In genomic region chr3:65810277-65810676, GRCh38 we compare ENCODE assay signal across 29 cellular contexts.
"Had no signal": no experiment of that assay in that cellular context is flagged by ENCODE, and none has a peak within 500 bp of the region (broad histone marks: within the 10 kb centered on the region; RNA-seq: fewer than 3 reads in every experiment).

No MANE protein-coding gene starts in this region.

- H3K36me3 Mint-ChIP-seq: activated naive CD8-positive, alpha-beta T cell treated with anti-CD3 and anti-CD28 coated beads for 36 hours; immature natural killer cell; natural killer cell treated with Interleukin-12 subunit alpha and Interleukin-12 subunit beta and Interleukin-15 and Interleukin-18, amount 100 ng/mL, for 72 hours had no signal

- H3K4me3 ChIP-seq: breast epithelium, esophagus muscularis mucosa, lung, ovary, prostate gland, thyroid gland, upper lobe of right lung had no signal

- H3K27ac Mint-ChIP-seq: activated naive CD8-positive, alpha-beta T cell treated with anti-CD3 and anti-CD28 coated beads for 36 hours; activated T-helper 2 cell treated with anti-CD3 and anti-CD28 coated beads, Interferon-gamma antibody, Interleukin-2, Interleukin-4, amounts not matched to agents 10 μg/mL and 5 μg/mL and 100 μg/mL, durations not matched to agents 14 hours and 24 hours and 36 hours; immature natural killer cell; natural killer cell treated with Interleukin-12 subunit alpha and Interleukin-12 subunit beta and Interleukin-15 and Interleukin-18, amount 100 ng/mL, for 72 hours; T-helper 1 cell treated with Interleukin-12 subunit alpha and Interleukin-12 subunit beta and Interleukin-4 antibody, amounts not matched to agents 30 μg/mL and 1 μg/mL, for 36 hours had no signal

- H3K27me3 Mint-ChIP-seq: activated naive CD8-positive, alpha-beta T cell treated with anti-CD3 and anti-CD28 coated beads for 36 hours; central memory CD8-positive, alpha-beta T cell; natural killer cell treated with Interleukin-12 subunit alpha and Interleukin-12 subunit beta and Interleukin-15 and Interleukin-18, amount 100 ng/mL, for 72 hours had no signal

- H3K9me3 ChIP-seq: breast epithelium, esophagus muscularis mucosa, neutrophil, ovary, prostate gland, thyroid gland, upper lobe of right lung had no signal

- H3K4me3 Mint-ChIP-seq: activated naive CD8-positive, alpha-beta T cell treated with anti-CD3 and anti-CD28 coated beads for 36 hours; activated T-cell treated with anti-CD3 and anti-CD28 coated beads, Interleukin-2, amount 50 U/mL, for 4 hours; central memory CD8-positive, alpha-beta T cell; immature natural killer cell; mesothelial cell of epicardium; natural killer cell treated with Interleukin-12 subunit alpha and Interleukin-12 subunit beta and Interleukin-15 and Interleukin-18, amount 100 ng/mL, for 72 hours; T-helper 1 cell treated with Interleukin-12 subunit alpha and Interleukin-12 subunit beta and Interleukin-4 antibody, amounts not matched to agents 30 μg/mL and 1 μg/mL, for 36 hours had no signal

- ATAC-seq: activated T-cell treated with anti-CD3 and anti-CD28 coated beads, Interleukin-2, amount 50 U/mL, for 4 hours; foreskin keratinocyte; left lobe of liver; natural killer cell treated with Interleukin-12 subunit alpha and Interleukin-12 subunit beta and Interleukin-15 and Interleukin-18, amount 100 ng/mL, for 72 hours; stimulated activated naive CD8-positive, alpha-beta T cell treated with anti-CD3 and anti-CD28 coated beads, Interleukin-15, Interleukin-2, amounts not matched to agents 100 U/mL and 50 U/mL, for 24 hours; upper lobe of right lung had no signal

- H3K27me3 ChIP-seq: breast epithelium, esophagus muscularis mucosa, foreskin keratinocyte, neutrophil, ovary, thyroid gland, upper lobe of right lung had no signal

- H3K4me1 ChIP-seq: breast epithelium, foreskin keratinocyte, upper lobe of right lung had no signal

- H3K4me1 Mint-ChIP-seq: activated naive CD8-positive, alpha-beta T cell treated with anti-CD3 and anti-CD28 coated beads for 36 hours; central memory CD8-positive, alpha-beta T cell; immature natural killer cell had no signal

- H3K9me3 Mint-ChIP-seq: activated naive CD8-positive, alpha-beta T cell treated with anti-CD3 and anti-CD28 coated beads for 36 hours; activated T-cell treated with anti-CD3 and anti-CD28 coated beads, Interleukin-2, amount 50 U/mL, for 4 hours; activated T-helper 2 cell treated with anti-CD3 and anti-CD28 coated beads, Interferon-gamma antibody, Interleukin-2, Interleukin-4, amounts not matched to agents 10 μg/mL and 5 μg/mL and 100 μg/mL, durations not matched to agents 14 hours and 24 hours and 36 hours; T-helper 1 cell treated with Interleukin-12 subunit alpha and Interleukin-12 subunit beta and Interleukin-4 antibody, amounts not matched to agents 30 μg/mL and 1 μg/mL, for 36 hours had no signal

- H3K27ac ChIP-seq: breast epithelium, esophagus muscularis mucosa, foreskin keratinocyte, neutrophil, ovary, thyroid gland, upper lobe of right lung had no signal

- DNase-seq: activated CD4-positive, alpha-beta T cell treated with anti-CD3 and anti-CD28 coated beads for 4 hours; activated CD4-positive, alpha-beta T cell treated with anti-CD3 and anti-CD28 coated beads, Interleukin-2, amount 50 U/mL, for 48 hours; activated CD4-positive, CD25-positive, alpha-beta regulatory T cell; activated CD8-positive, alpha-beta memory T cell treated with anti-CD3 and anti-CD28 coated beads, Interleukin-2, amount 50 U/mL, for 48 hours; activated naive CD4-positive, alpha-beta T cell treated with Interleukin-2 at 50 U/mL for 16 hours; activated naive CD8-positive, alpha-beta T cell treated with anti-CD3 and anti-CD28 coated beads for 36 hours; activated T-cell treated with anti-CD3 and anti-CD28 coated beads, Interleukin-2, amount 50 U/mL, for 4 hours; foreskin keratinocyte; immature natural killer cell; ovary; stimulated activated CD4-positive, alpha-beta T cell treated with anti-CD3 and anti-CD28 coated beads, Interleukin-12 subunit alpha, Interleukin-12 subunit beta, amount 100 ng/mL, for 4 hours; stimulated activated CD4-positive, alpha-beta T cell treated with anti-CD3 and anti-CD28 coated beads, Interleukin-4, amount 100 ng/mL, for 4 hours; stimulated activated naive CD8-positive, alpha-beta T cell treated with anti-CD3 and anti-CD28 coated beads, Interleukin-15, Interleukin-2, amounts not matched to agents 100 U/mL and 50 U/mL, for 24 hours; substantia nigra; T1000; thyroid gland; upper lobe of right lung had no signal

- FAIRE-seq: colon had no signal

- H3K36me3 ChIP-seq: breast epithelium, esophagus muscularis mucosa, neutrophil, ovary, prostate gland, thyroid gland, upper lobe of right lung had no signal
